26 cellular contexts compared by ENCODE assay signal in genomic region chr1:226574044-226574443, GRCh38. TPM values are rescaled to one million over a fixed set of nuclear protein-coding genes. Genes with fewer than 3 reads are reported as not detected.
"Had no signal": no experiment of that assay in that cellular context is flagged by ENCODE, and none has a peak within 500 bp of the region (broad histone marks: within the 10 kb centered on the region; RNA-seq: fewer than 3 reads in every experiment).

No MANE protein-coding gene starts in this region.

- H3K27me3 Mint-ChIP-seq: stimulated activated naive B cell treated with anti-CD40 and anti-IgM and Interleukin-4, amounts not matched to agents 10 μg/mL and 1 μg/mL and 100 μg/mL, for 72 hours had no signal

- DNase-seq: heart left ventricle; hypothalamus; immature natural killer cell; kidney; left ventricle myocardium superior; lower lobe of right lung; mammary epithelial cell; mesenchymal stem cell; natural killer cell; nephron progenitor cell; ovary; retina; right cardiac atrium; stimulated activated CD4-positive, alpha-beta T cell treated with anti-CD3 and anti-CD28 coated beads, Interleukin-12 subunit alpha, Interleukin-12 subunit beta, amount 100 ng/mL, for 4 hours; stimulated activated CD4-positive, alpha-beta T cell treated with anti-CD3 and anti-CD28 coated beads, Interleukin-15, amount 100 ng/mL, for 24 hours; stimulated activated CD4-positive, alpha-beta T cell treated with anti-CD3 and anti-CD28 coated beads, Interleukin-2, amount 100 ng/mL, for 24 hours; stimulated activated CD4-positive, alpha-beta T cell treated with anti-CD3 and anti-CD28 coated beads, Interleukin-4, amount 100 ng/mL, for 1 hour; stimulated activated naive B cell treated with anti-CD40 and anti-IgM and Interleukin-4, amounts not matched to agents 10 μg/mL and 1 μg/mL and 100 μg/mL, for 72 hours; stimulated activated naive CD8-positive, alpha-beta T cell treated with anti-CD3 and anti-CD28 coated beads, Interleukin-15, Interleukin-2, amounts not matched to agents 100 U/mL and 50 U/mL, for 24 hours; stomach; testis; thyroid gland; transverse colon had no signal

- H3K27ac Mint-ChIP-seq: immature natural killer cell; natural killer cell; nephron progenitor cell; stimulated activated naive B cell treated with anti-CD40 and anti-IgM and Interleukin-4, amounts not matched to agents 10 μg/mL and 1 μg/mL and 100 μg/mL, for 72 hours had no signal

- H3K36me3 Mint-ChIP-seq: immature natural killer cell; natural killer cell; stimulated activated naive B cell treated with anti-CD40 and anti-IgM and Interleukin-4, amounts not matched to agents 10 μg/mL and 1 μg/mL and 100 μg/mL, for 72 hours had no signal

- H3K4me1 Mint-ChIP-seq: immature natural killer cell, natural killer cell had no signal

- H3K4me3 Mint-ChIP-seq: immature natural killer cell; natural killer cell; nephron progenitor cell; stimulated activated naive B cell treated with anti-CD40 and anti-IgM and Interleukin-4, amounts not matched to agents 10 μg/mL and 1 μg/mL and 100 μg/mL, for 72 hours had no signal

- H3K9me3 ChIP-seq: heart left ventricle, lower lobe of right lung, ovary, prostate gland, stomach, testis, thyroid gland, transverse colon, upper lobe of left lung, vagina had no signal

- H3K36me3 ChIP-seq: heart left ventricle, lower lobe of right lung, ovary, prostate gland, stomach, thyroid gland, transverse colon, upper lobe of left lung, vagina had no signal

- H3K27ac ChIP-seq: heart left ventricle, lower lobe of right lung, ovary, stomach, testis, thyroid gland, upper lobe of left lung, vagina had no signal

- H3K27me3 ChIP-seq: heart left ventricle, ovary, stomach, testis, thyroid gland, transverse colon, upper lobe of left lung, vagina had no signal

- H3K4me3 ChIP-seq: heart left ventricle, lower lobe of right lung, ovary, prostate gland, stomach, testis, thyroid gland, transverse colon, upper lobe of left lung, vagina had no signal

- ATAC-seq: heart left ventricle; left ventricle myocardium superior; lower lobe of right lung; natural killer cell; right cardiac atrium; stimulated activated naive B cell treated with anti-CD40 and anti-IgM and Interleukin-4, amounts not matched to agents 10 μg/mL and 1 μg/mL and 100 μg/mL, for 72 hours; stimulated activated naive CD8-positive, alpha-beta T cell treated with anti-CD3 and anti-CD28 coated beads, Interleukin-15, Interleukin-2, amounts not matched to agents 100 U/mL and 50 U/mL, for 24 hours had no signal

- H3K4me1 ChIP-seq: lower lobe of right lung, prostate gland, testis, thyroid gland, upper lobe of left lung had no signal

- H3K9me3 Mint-ChIP-seq: natural killer cell; nephron progenitor cell; stimulated activated naive B cell treated with anti-CD40 and anti-IgM and Interleukin-4, amounts not matched to agents 10 μg/mL and 1 μg/mL and 100 μg/mL, for 72 hours had no signal

RNA-seq across cellular contexts. Expression of gene STUM, which starts 25.5 kb away (rescaled TPM):
- total RNA-seq: natural killer cell had no signal
- polyA plus RNA-seq: immature natural killer cell, mammary epithelial cell had no signal
